ENCODE assay signal across 31 cellular contexts in genomic region chr1:203185585-203185984, GRCh38. TPM values are rescaled to one million over a fixed set of nuclear protein-coding genes. Genes with fewer than 3 reads are reported as not detected.
A peak's percentile ranks its signal among the peaks of the same experiment; 100 is the strongest.
DNase-seq lines count a peak whose midpoint lies in the region; TF ChIP-seq lines count a peak whose summit lies in the region.
"Had no signal": no experiment of that assay in that cellular context is flagged by ENCODE, and none has a peak within 500 bp of the region (broad histone marks: within the 10 kb centered on the region; RNA-seq: fewer than 3 reads in every experiment).

No MANE protein-coding gene starts in this region.

- 83% methylated on average over 4 of the region's 4 CpGs for WGBS in suprapubic skin

- no peaks in the 10 kb centered on the region for H3K9me3 ChIP-seq in suprapubic skin
- H3K9me3 ChIP-seq: colonic mucosa, esophagus muscularis mucosa, gastrocnemius medialis, upper lobe of left lung had no signal

- no peak for TF ChIP-seq EP300 in suprapubic skin (IDR thresholded peaks at IDR 0.05)

- TF ChIP-seq POLR2A in suprapubic skin (IDR thresholded peaks at IDR 0.05) = no peak

- H3K4me1 ChIP-seq in suprapubic skin = peaks cover 32% of the 10 kb centered on the region
- H3K4me1 ChIP-seq: colonic mucosa had no signal

- H3K27me3 ChIP-seq in suprapubic skin = no peaks in the 10 kb centered on the region
- H3K27me3 ChIP-seq: colonic mucosa, esophagus muscularis mucosa, gastrocnemius medialis, upper lobe of left lung had no signal

- no peaks in the 10 kb centered on the region for H3K36me3 ChIP-seq in suprapubic skin
- H3K36me3 ChIP-seq: colonic mucosa, esophagus muscularis mucosa, gastrocnemius medialis had no signal

- no peak overlapping the region for H3K4me3 ChIP-seq in suprapubic skin
- H3K4me3 ChIP-seq: colonic mucosa, esophagus muscularis mucosa, gastrocnemius medialis had no signal

- peak overlapping the region; percentile 73 for H3K27ac ChIP-seq in suprapubic skin
- H3K27ac ChIP-seq: colonic mucosa, esophagus muscularis mucosa, KMS-11 had no signal

- TF ChIP-seq CTCF in suprapubic skin (IDR thresholded peaks at IDR 0.05) = no peak

- DNase-seq in activated effector memory CD4-positive, alpha-beta T cell treated with anti-CD3 and anti-CD28 coated beads, Interleukin-2, amount 50 U/mL, for 16 hours = peak; percentile 50
- DNase-seq in activated effector memory CD4-positive, alpha-beta T cell treated with Interleukin-2 at 50 U/mL for 16 hours = no peak
- DNase-seq in cerebellar cortex (ENCODE audit: low spot score) = peak; percentile 94
- DNase-seq in mesenteric fat pad (ENCODE audit: low spot score) = peak; percentile 69
- DNase-seq in suprapubic skin (ENCODE audit: low spot score in 2 of 2) = peak in 1 of 2 donors; percentile 17
- no peak for DNase-seq in LoVo (ENCODE audit: low spot score)
- no peak for DNase-seq in stimulated activated naive CD4-positive, alpha-beta T cell (lab: John Stamatoyannopoulos, UW)
- no peak for DNase-seq in T-helper 9 cell
- DNase-seq: 8988T; activated CD4-positive, alpha-beta T cell treated with anti-CD3 and anti-CD28 coated beads, Interleukin-2, amount 50 U/mL, for 4 hours; activated naive CD8-positive, alpha-beta T cell treated with anti-CD3 and anti-CD28 coated beads, Interleukin-2, amount 50 U/mL, for 24 hours; CD8-positive, alpha-beta memory T cell; colonic mucosa; DMS153; gastrocnemius medialis; hippocampal formation; left ventricle myocardium superior; NCI-H1048; NCI-H1930; NCI-H2227 treated with DMSO at 0.1 percent for 48 hours; NCI-H748 treated with DMSO at 0.1 percent for 48 hours; RPMI8226; stimulated activated CD8-positive, alpha-beta memory T cell treated with anti-CD3 and anti-CD28 coated beads, Interleukin-4, amount 100 ng/mL, for 48 hours; T-helper 17 cell had no signal

RNA-seq across cellular contexts. Expression of gene CHI3L1, which starts 0.9 kb away (rescaled TPM):
- total RNA-seq in mesenteric fat pad (346 TPM), suprapubic skin (100 to 1,000 TPM; 100 to 257 (median 128) TPM)
- total RNA-seq: activated T-helper 17 cell treated with anti-CD3 and anti-CD28 coated beads, Interleukin-2, amount 50 U/mL, for 72 hours; CD8-positive, alpha-beta memory T cell; T-helper 17 cell had no signal

RNA-seq across cellular contexts. Expression of gene MYBPH, which starts 10.0 kb away (rescaled TPM):
- total RNA-seq in mesenteric fat pad (0.22 TPM), suprapubic skin (under 1 TPM in 1 of 4 donors, not detected in 3; 0.26 TPM)
- total RNA-seq: activated T-helper 17 cell treated with anti-CD3 and anti-CD28 coated beads, Interleukin-2, amount 50 U/mL, for 72 hours; CD8-positive, alpha-beta memory T cell; colonic mucosa; esophagus muscularis mucosa; HT1080; left ventricle myocardium superior; mononuclear cell; posterior vena cava; T-helper 17 cell had no signal

RNA-seq across cellular contexts. Expression of gene CHIT1, which starts 43.9 kb away (rescaled TPM):
- 17.4 TPM for total RNA-seq in mesenteric fat pad
- under 1 TPM in 3 of 4 donors, not detected in 1; 0.23 to 0.68 (median 0.32) TPM for total RNA-seq in suprapubic skin
- total RNA-seq: HT1080, left ventricle myocardium superior had no signal

RNA-seq across cellular contexts. Expression of gene ADORA1, which starts 58.1 kb away (rescaled TPM):
- total RNA-seq in mesenteric fat pad (2.7 TPM), suprapubic skin (1 to 10 TPM; 3.4 to 8.2 (median 5.6) TPM)
- total RNA-seq: activated T-helper 17 cell treated with anti-CD3 and anti-CD28 coated beads, Interleukin-2, amount 50 U/mL, for 72 hours; CD8-positive, alpha-beta memory T cell; mononuclear cell had no signal

Comparison
In these comparisons a context has a peak if more than half of its experiments do, and no peak if none do; other contexts are left out.
1. DNase-seq: peak in activated effector memory CD4-positive, alpha-beta T cell treated with anti-CD3 and anti-CD28 coated beads, Interleukin-2, amount 50 U/mL, for 16 hours (single experiment), cerebellar cortex (single experiment) and mesenteric fat pad (single experiment); none in activated effector memory CD4-positive, alpha-beta T cell treated with Interleukin-2 at 50 U/mL for 16 hours (single experiment), LoVo (single experiment), stimulated activated naive CD4-positive, alpha-beta T cell (0 of 6) and T-helper 9 cell (single experiment).
2. RNA of gene CHIT1, which starts 43.9 kb away (total RNA-seq): 17.4 TPM in mesenteric fat pad (single experiment); 0.23 to 0.68 TPM in suprapubic skin; every median in the first group is over 10 times any median in the second.